ENCODE assay signal across 29 cellular contexts in the genomic region with DNA sequence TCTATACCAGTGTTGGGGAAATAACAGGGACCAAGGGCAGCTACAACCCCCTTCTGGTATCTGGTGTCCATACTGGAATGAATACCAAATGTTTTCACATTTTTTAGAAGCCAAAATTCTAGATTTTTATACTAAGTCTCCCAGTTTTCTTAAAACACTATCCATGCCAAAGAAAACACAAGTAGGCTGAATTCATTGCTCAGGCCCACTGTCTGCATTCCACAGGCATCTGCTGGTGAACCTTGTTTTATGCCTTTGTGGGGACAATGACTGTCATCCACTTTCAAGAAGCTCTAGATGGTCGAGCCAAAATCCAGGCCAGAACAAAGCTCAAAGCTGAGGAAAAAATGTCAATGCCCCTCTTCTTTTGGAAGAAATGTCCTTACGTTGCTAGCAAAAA.
"Had no signal": no experiment of that assay in that cellular context is flagged by ENCODE, and none has a peak within 500 bp of the region (broad histone marks: within the 10 kb centered on the region; RNA-seq: fewer than 3 reads in every experiment).

No MANE protein-coding gene starts in this region.

- H3K4me3 Mint-ChIP-seq: effector memory CD8-positive, alpha-beta T cell; immature natural killer cell; memory B cell; mesothelial cell of epicardium; naive B cell; natural killer cell treated with Interleukin-12 subunit alpha and Interleukin-12 subunit beta and Interleukin-15 and Interleukin-18, amount 100 ng/mL, for 72 hours; neural crest cell; stimulated activated naive B cell treated with anti-CD40 and anti-IgM and Interleukin-4, amounts not matched to agents 10 μg/mL and 1 μg/mL and 100 μg/mL, for 72 hours; stimulated activated naive CD8-positive, alpha-beta T cell treated with anti-CD3 and anti-CD28 coated beads, Interleukin-15, Interleukin-2, amounts not matched to agents 100 ng/mL and 50 ng/mL, for 24 hours had no signal

- DNase-seq: cortex of kidney; effector memory CD8-positive, alpha-beta T cell; esophagus squamous epithelium; foreskin melanocyte; glutamatergic neuron; hypothalamus; immature natural killer cell; islet precursor cell; left lung; lower lobe of right lung; mucosa of descending colon; naive B cell; stimulated activated CD4-positive, alpha-beta T cell treated with anti-CD3 and anti-CD28 coated beads, Interleukin-15, amount 100 ng/mL, for 24 hours; stimulated activated CD4-positive, alpha-beta T cell treated with anti-CD3 and anti-CD28 coated beads, Interleukin-2, amount 100 ng/mL, for 48 hours; stimulated activated naive B cell treated with anti-CD40 and anti-IgM and Interleukin-4, amounts not matched to agents 10 μg/mL and 1 μg/mL and 100 μg/mL, for 72 hours; transverse colon; upper lobe of right lung; uterus had no signal

- H3K4me1 Mint-ChIP-seq: memory B cell; neural crest cell; stimulated activated naive B cell treated with anti-CD40 and anti-IgM and Interleukin-4, amounts not matched to agents 10 μg/mL and 1 μg/mL and 100 μg/mL, for 72 hours had no signal

- H3K4me3 ChIP-seq: esophagus squamous epithelium, left lung, lower lobe of right lung, mucosa of descending colon, suprapubic skin, transverse colon, upper lobe of right lung, uterus had no signal

- H3K27ac ChIP-seq: esophagus squamous epithelium, left lung, lower lobe of right lung, neutrophil, parathyroid adenoma, suprapubic skin, transverse colon, upper lobe of right lung, uterus had no signal

- ATAC-seq: effector memory CD8-positive, alpha-beta T cell; left lung; lower lobe of right lung; mucosa of descending colon; natural killer cell treated with Interleukin-12 subunit alpha and Interleukin-12 subunit beta and Interleukin-15 and Interleukin-18, amount 100 ng/mL, for 72 hours; stimulated activated naive B cell treated with anti-CD40 and anti-IgM and Interleukin-4, amounts not matched to agents 10 μg/mL and 1 μg/mL and 100 μg/mL, for 72 hours; upper lobe of right lung had no signal

- H3K4me1 ChIP-seq: esophagus squamous epithelium, left lung, lower lobe of right lung, suprapubic skin, transverse colon, upper lobe of right lung, uterus had no signal

- FAIRE-seq: endometrium, small intestine had no signal

- H3K36me3 ChIP-seq: esophagus squamous epithelium, left lung, lower lobe of right lung, neutrophil, suprapubic skin, transverse colon, upper lobe of right lung, uterus had no signal

- H2AFZ ChIP-seq: parathyroid adenoma had no signal

- H3K9ac ChIP-seq: parathyroid adenoma had no signal

- H3K27ac Mint-ChIP-seq: immature natural killer cell; memory B cell; mesothelial cell of epicardium; natural killer cell treated with Interleukin-12 subunit alpha and Interleukin-12 subunit beta and Interleukin-15 and Interleukin-18, amount 100 ng/mL, for 72 hours; progenitor cell of endocrine pancreas; stimulated activated naive B cell treated with anti-CD40 and anti-IgM and Interleukin-4, amounts not matched to agents 10 μg/mL and 1 μg/mL and 100 μg/mL, for 72 hours; stimulated activated naive CD8-positive, alpha-beta T cell treated with anti-CD3 and anti-CD28 coated beads, Interleukin-15, Interleukin-2, amounts not matched to agents 100 ng/mL and 50 ng/mL, for 24 hours had no signal

- H3K79me2 ChIP-seq: parathyroid adenoma had no signal

- H3K36me3 Mint-ChIP-seq: immature natural killer cell; memory B cell; mesothelial cell of epicardium; naive B cell; natural killer cell treated with Interleukin-12 subunit alpha and Interleukin-12 subunit beta and Interleukin-15 and Interleukin-18, amount 100 ng/mL, for 72 hours; stimulated activated naive B cell treated with anti-CD40 and anti-IgM and Interleukin-4, amounts not matched to agents 10 μg/mL and 1 μg/mL and 100 μg/mL, for 72 hours had no signal

- H3K27me3 Mint-ChIP-seq: naive B cell; stimulated activated naive B cell treated with anti-CD40 and anti-IgM and Interleukin-4, amounts not matched to agents 10 μg/mL and 1 μg/mL and 100 μg/mL, for 72 hours had no signal

- H3K9me3 ChIP-seq: esophagus squamous epithelium, left lung, lower lobe of right lung, mucosa of descending colon, neutrophil, suprapubic skin, transverse colon, upper lobe of right lung, uterus had no signal

- H3K9me3 Mint-ChIP-seq: effector memory CD8-positive, alpha-beta T cell; immature natural killer cell; memory B cell; mesothelial cell of epicardium; naive B cell; natural killer cell treated with Interleukin-12 subunit alpha and Interleukin-12 subunit beta and Interleukin-15 and Interleukin-18, amount 100 ng/mL, for 72 hours; neural crest cell; stimulated activated naive CD8-positive, alpha-beta T cell treated with anti-CD3 and anti-CD28 coated beads, Interleukin-15, Interleukin-2, amounts not matched to agents 100 ng/mL and 50 ng/mL, for 24 hours had no signal

- H3K27me3 ChIP-seq: esophagus squamous epithelium, left lung, neutrophil, suprapubic skin, transverse colon, upper lobe of right lung, uterus had no signal
